Comparison of ENCODE assay signal across 9 cellular contexts in genomic region chr4:1200425-1201035, GRCh38. TPM values are rescaled to one million over a fixed set of nuclear protein-coding genes. Genes with fewer than 3 reads are reported as not detected.
DNase-seq lines count a peak whose midpoint lies in the region; ATAC-seq, FAIRE-seq and TF ChIP-seq lines count a peak whose summit lies in the region.
"Had no signal": no experiment of that assay in that cellular context is flagged by ENCODE, and none has a peak within 500 bp of the region (broad histone marks: within the 10 kb centered on the region; RNA-seq: fewer than 3 reads in every experiment).

No MANE protein-coding gene starts in this region.

- H3K4me3 ChIP-seq in AG04450 (ENCODE audit: low read depth, low read length), result peak overlapping the region; percentile 41
- H3K4me3 ChIP-seq in esophagus (ENCODE audit: low read depth in 1 of 2, low read length in 2 of 2), result peak overlapping the region in 1 of 2 donors; percentile 31
- H3K4me3 ChIP-seq in pancreas, result peak overlapping the region in 1 of 4 donors; percentile 3

- FAIRE-seq in pancreas (lab: Jason Lieb, UNC), result no peak

- ATAC-seq in GM21367 (IDR thresholded peaks at IDR 0.05; ENCODE audit: unreplicated experiment), result peak; percentile 12
- ATAC-seq in pancreas, result peak in 3 of 4 donors; percentile 15 to 39 (median 30)
- no peak for ATAC-seq in HG02938 (IDR thresholded peaks at IDR 0.05; ENCODE audit: unreplicated experiment)

- H3K27me3 ChIP-seq in AG04450 (ENCODE audit: control insufficient read depth, insufficient read depth, low read length) (no peaks in the 10 kb centered on the region), esophagus (ENCODE audit: control insufficient read depth in 1 of 2, insufficient read depth in 2 of 2, low read length in 2 of 2) (no peaks in the 10 kb centered on the region), pancreas (no peaks in the 10 kb centered on the region)
- H3K27me3 ChIP-seq: ascending aorta had no signal

- H3K9me3 ChIP-seq in AG04450 (ENCODE audit: control insufficient read depth, insufficient read depth, low read length), result peaks cover 7% of the 10 kb centered on the region; the same call in 1 of the 2 replicates
- H3K9me3 ChIP-seq in esophagus (ENCODE audit: control insufficient read depth in 2 of 2, insufficient read depth in 1 of 2, low read depth in 1 of 2, low read length in 1 of 2), result no peaks in the 10 kb centered on the region
- H3K9me3 ChIP-seq in pancreas, result no peaks in the 10 kb centered on the region
- H3K9me3 ChIP-seq: ascending aorta had no signal

- TF ChIP-seq CTCF in AG04450 (IDR thresholded peaks at IDR 0.05; ENCODE audit: low read depth, low read length) (no peak), pancreas (IDR thresholded peaks at IDR 0.05) (no peak)

- CTCF ChIA-PET in AG04450 (lab: Charles Lee), result no interaction called here

- H3K27ac ChIP-seq in AG04450 (ENCODE audit: low read depth, low read length) (peak overlapping the region; percentile 98), esophagus (ENCODE audit: low read depth in 2 of 2, low read length in 1 of 2) (peak overlapping the region; percentile 22 to 70), pancreas (no peak overlapping the region)

- POLR2A ChIA-PET in AG04450 (lab: Yijun Ruan, JAX), result interaction anchor here (0.5 to 4.2 kb wide), 9 partner anchors 8 to 157 kb away, joined by 3 to 32 read pairs (median 5); partner anchors contain the start of gene SPON2

- intact Hi-C loops in pancreas (cut with DNase I), result no loop called here

- H3K36me3 ChIP-seq in esophagus (ENCODE audit: control insufficient read depth in 2 of 2, insufficient read depth in 2 of 2, low read length in 1 of 2), result no peaks in the 10 kb centered on the region
- no peaks in the 10 kb centered on the region for H3K36me3 ChIP-seq in pancreas
- H3K36me3 ChIP-seq: ascending aorta had no signal

- H3K4me1 ChIP-seq in esophagus (ENCODE audit: control insufficient read depth in 2 of 2, insufficient read depth in 2 of 2, low read length in 1 of 2) (peaks cover 0 to 8% of the 10 kb centered on the region in 2 donors), pancreas (no peaks in the 10 kb centered on the region)

- DNase-seq in AG04450 (ENCODE audit: low read depth, low spot score) (peak; percentile 87), RPMI7951 (ENCODE audit: low read depth) (peak; percentile 81), pancreas (peak in 4 of 6 donors; percentile 14 to 70 (median 28)), NCI-H2081 treated with DMSO at 0.1 percent for 48 hours (lab: John Stamatoyannopoulos, UW) (no peak)
- no peak for DNase-seq in stimulated activated naive CD4-positive, alpha-beta T cell (lab: John Stamatoyannopoulos, UW)

- WGBS in esophagus, 2 donors, result 31 to 38% methylated on average over 20 of the region's 20 CpGs
- WGBS in pancreas, 2 donors, result 66 to 69% methylated on average over 20 of the region's 20 CpGs

RNA-seq across cellular contexts. Expression of gene SPON2, which starts 28.1 kb away (rescaled TPM):
- polyA plus RNA-seq in AG04450 (2011; rRNA removed), result 132 and 190 TPM in 2 replicates
- 33.8 and 39.0 TPM in 2 replicates for polyA minus RNA-seq in AG04450 (2011; rRNA and poly(A)+ RNA removed)
- total RNA-seq in RPMI7951 (2014; rRNA removed; shearing (Covaris generic)), result 3.8 and 7.7 TPM in 2 replicates
- 10 to 100 TPM; 17.0 to 26.9 TPM for polyA plus RNA-seq in esophagus
- 10 to 100 TPM in 3 of 6 donors, 1 to 10 TPM in 3; 3.1 to 45.2 (median 8.5) TPM for total RNA-seq in pancreas
- 10 to 100 TPM; 10.1 to 13.0 TPM for polyA plus RNA-seq in pancreas

RNA-seq across cellular contexts. Expression of gene CTBP1, which starts 48.4 kb away (rescaled TPM):
- 72.6 and 97.9 TPM in 2 replicates for polyA plus RNA-seq in AG04450 (2011; rRNA removed)
- 98.3 and 137 TPM in 2 replicates for polyA minus RNA-seq in AG04450 (2011; rRNA and poly(A)+ RNA removed)
- total RNA-seq in RPMI7951 (2014; rRNA removed; shearing (Covaris generic)), result 61.3 and 97.9 TPM in 2 replicates
- polyA plus RNA-seq in esophagus, result 10 to 100 TPM; 71.7 to 87.2 TPM
- 100 to 1,000 TPM in 4 of 6 donors, 10 to 100 TPM in 2; 91.5 to 131 (median 108) TPM for total RNA-seq in pancreas
- polyA plus RNA-seq in pancreas, result 100 to 1,000 TPM; 129 to 131 TPM

Comparison
In these comparisons a context has a peak if more than half of its experiments do, and no peak if none do; other contexts are left out.
1. DNase-seq: peak in AG04450 (single experiment), RPMI7951 (single experiment) and pancreas (4 of 6); none in NCI-H2081 treated with DMSO at 0.1 percent for 48 hours (single experiment) and stimulated activated naive CD4-positive, alpha-beta T cell (0 of 6).
2. H3K27ac ChIP-seq: peak in AG04450 (single experiment) and esophagus (2 of 2); none in pancreas (0 of 4).